Comparison of ENCODE assay signal across 8 cellular contexts in the genomic region with DNA sequence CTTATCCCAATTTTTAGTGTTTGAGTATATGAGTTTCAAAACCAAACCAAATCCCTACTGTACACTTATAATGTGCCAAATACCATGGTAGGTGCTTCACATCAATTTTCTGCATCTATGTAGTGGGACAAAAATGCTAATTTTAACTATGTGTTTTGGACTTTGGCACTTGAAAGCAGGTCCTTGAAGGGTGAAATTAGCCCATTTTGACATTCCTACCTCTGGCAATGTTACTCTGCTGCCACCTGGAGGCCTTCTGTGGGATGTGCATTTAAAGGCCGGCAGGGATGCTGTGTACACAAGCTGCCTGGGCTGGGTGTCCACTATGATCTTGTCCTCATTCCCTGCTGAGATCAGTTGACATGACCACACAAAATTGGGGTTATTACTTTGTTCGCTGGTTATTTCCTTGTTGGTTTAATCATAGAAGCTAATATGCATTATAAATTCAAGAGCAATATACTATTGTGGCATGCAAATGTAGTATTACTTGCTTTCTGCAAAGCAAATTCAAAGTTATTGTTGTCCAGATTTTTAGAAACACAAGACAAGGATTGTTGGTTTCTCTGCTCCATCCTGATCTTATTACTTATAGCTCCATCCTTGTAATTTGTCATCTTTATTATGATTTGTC.
DNase-seq lines count a peak whose midpoint lies in the region; ATAC-seq and TF ChIP-seq lines count a peak whose summit lies in the region.

No MANE protein-coding gene starts in this region.

- no peak overlapping the region for H3K4me3 Mint-ChIP-seq in activated CD4-positive, alpha-beta memory T cell treated with anti-CD3 and anti-CD28 coated beads, Interleukin-2, amount 10 ng/mL, durations not matched to agents 7 days and 5 days
- no peak overlapping the region for H3K4me3 Mint-ChIP-seq in mesothelial cell of epicardium

- H3K36me3 Mint-ChIP-seq in activated CD4-positive, alpha-beta memory T cell treated with anti-CD3 and anti-CD28 coated beads, Interleukin-2, amount 10 ng/mL, durations not matched to agents 7 days and 5 days (ENCODE audit: low read depth): no peaks in the 10 kb centered on the region
- H3K36me3 Mint-ChIP-seq in mesothelial cell of epicardium: no peaks in the 10 kb centered on the region

- H3K9me3 Mint-ChIP-seq in activated CD4-positive, alpha-beta memory T cell treated with anti-CD3 and anti-CD28 coated beads, Interleukin-2, amount 10 ng/mL, durations not matched to agents 7 days and 5 days: no peaks in the 10 kb centered on the region
- H3K9me3 Mint-ChIP-seq in mesothelial cell of epicardium: no peaks in the 10 kb centered on the region

- DNase-seq in GF-D8 (lab: John Stamatoyannopoulos, UW) (peak; percentile 4), NCI-H524 treated with DMSO at 0.1 percent for 48 hours (lab: John Stamatoyannopoulos, UW) (peak; percentile 17), mesothelial cell of epicardium (ENCODE audit: low spot score in 2 of 2, unreplicated experiment in 2 of 2) (peak; percentile 37 to 81)
- peak; percentile 71 for DNase-seq in activated CD4-positive, alpha-beta memory T cell treated with anti-CD3 and anti-CD28 coated beads, Interleukin-2, amount 10 ng/mL, durations not matched to agents 7 days and 5 days
- peak; percentile 6 to 32 (median 17) for DNase-seq in effector memory CD4-positive, alpha-beta T cell
- peak; percentile 79 for DNase-seq in stimulated activated CD8-positive, alpha-beta memory T cell treated with anti-CD3 and anti-CD28 coated beads, Interleukin-4, amount 100 ng/mL, for 48 hours

- H3K4me1 ChIP-seq in effector memory CD4-positive, alpha-beta T cell (ENCODE audit: control insufficient read depth, insufficient read depth, low read length, poor library complexity, severe bottlenecking): no peaks in the 10 kb centered on the region

- CTCF ChIA-PET in activated CD4-positive, alpha-beta memory T cell treated with anti-CD3 and anti-CD28 coated beads, Interleukin-2, amount 10 ng/mL, durations not matched to agents 7 days and 5 days (lab: Charles Lee): interaction anchor here (0.8 to 7.2 kb wide), 8 partner anchors 8 to 211 kb away, joined by 3 to 74 read pairs (median 5); no protein-coding TSS in a partner anchor

- H3K36me3 ChIP-seq in effector memory CD4-positive, alpha-beta T cell (ENCODE audit: control insufficient read depth, insufficient read depth, low read length): no peaks in the 10 kb centered on the region

- no peak overlapping the region for H3K27ac Mint-ChIP-seq in activated CD4-positive, alpha-beta memory T cell treated with anti-CD3 and anti-CD28 coated beads, Interleukin-2, amount 10 ng/mL, durations not matched to agents 7 days and 5 days
- H3K27ac Mint-ChIP-seq in mesothelial cell of epicardium: no peak overlapping the region

- no peaks in the 10 kb centered on the region for H3K9me3 ChIP-seq in effector memory CD4-positive, alpha-beta T cell (ENCODE audit: control insufficient read depth, low read length)

- TF ChIP-seq CTCF in mesothelial cell of epicardium (IDR thresholded peaks at IDR 0.05; ENCODE audit: unreplicated experiment): peak; percentile 89

- no peak overlapping the region for H3K4me3 ChIP-seq in effector memory CD4-positive, alpha-beta T cell (ENCODE audit: insufficient read depth, low read depth, low read length, poor library complexity, severe bottlenecking)

- POLR2A ChIA-PET in activated CD4-positive, alpha-beta memory T cell treated with anti-CD3 and anti-CD28 coated beads, Interleukin-2, amount 10 ng/mL, durations not matched to agents 7 days and 5 days (lab: Charles Lee): no interaction called here

- H3K4me1 Mint-ChIP-seq in activated CD4-positive, alpha-beta memory T cell treated with anti-CD3 and anti-CD28 coated beads, Interleukin-2, amount 10 ng/mL, durations not matched to agents 7 days and 5 days: peaks cover 9% of the 10 kb centered on the region
- peaks cover 15% of the 10 kb centered on the region for H3K4me1 Mint-ChIP-seq in mesothelial cell of epicardium

- ATAC-seq in HG02798 (IDR thresholded peaks at IDR 0.05; ENCODE audit: poor library complexity, unreplicated experiment): peak; percentile 68
- no peak for ATAC-seq in GM21723 (IDR thresholded peaks at IDR 0.05; ENCODE audit: unreplicated experiment)

- peaks cover 30% of the 10 kb centered on the region for H3K27me3 Mint-ChIP-seq in activated CD4-positive, alpha-beta memory T cell treated with anti-CD3 and anti-CD28 coated beads, Interleukin-2, amount 10 ng/mL, durations not matched to agents 7 days and 5 days
- H3K27me3 Mint-ChIP-seq in mesothelial cell of epicardium (ENCODE audit: low read depth): peaks cover 27% of the 10 kb centered on the region

- H3K27ac ChIP-seq in effector memory CD4-positive, alpha-beta T cell (ENCODE audit: insufficient read depth, low read length, poor library complexity, severe bottlenecking): no peak overlapping the region

- H3K27me3 ChIP-seq in effector memory CD4-positive, alpha-beta T cell (replicated peaks; ENCODE audit: control insufficient read depth, insufficient read depth, low read length, poor library complexity, severe bottlenecking): no peaks in the 10 kb centered on the region

Comparison
In these comparisons a context has a peak if more than half of its experiments do, and no peak if none do; other contexts are left out.
1. DNase-seq: peak in every context shown above with its lines; median percentile 79 in stimulated activated CD8-positive, alpha-beta memory T cell treated with anti-CD3 and anti-CD28 coated beads, Interleukin-4, amount 100 ng/mL, for 48 hours; 71 in activated CD4-positive, alpha-beta memory T cell treated with anti-CD3 and anti-CD28 coated beads, Interleukin-2, amount 10 ng/mL, durations not matched to agents 7 days and 5 days; 59 in mesothelial cell of epicardium; 17 in NCI-H524 treated with DMSO at 0.1 percent for 48 hours; 17 in effector memory CD4-positive, alpha-beta T cell; 4 in GF-D8.